ENCODE assay signal across 1 cellular context in the genomic region with DNA sequence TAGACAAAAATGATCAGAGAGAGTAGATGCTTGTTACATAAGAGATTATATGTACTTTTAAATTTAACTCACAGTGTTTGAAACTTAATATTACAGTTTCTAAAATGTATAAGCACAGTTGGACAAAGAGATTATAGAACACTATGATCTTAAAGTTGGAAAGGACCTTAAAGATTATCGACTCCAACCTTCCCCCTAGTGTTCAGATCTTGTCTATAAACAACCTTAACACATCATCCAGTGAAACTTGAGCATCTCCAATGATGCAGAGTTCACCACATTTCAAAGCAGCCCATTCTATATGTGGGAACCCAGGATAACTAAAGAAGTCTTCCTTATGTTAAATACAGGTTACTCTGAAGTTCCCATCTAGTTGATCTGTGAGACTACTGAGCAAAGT.
TF ChIP-seq lines count a peak whose summit lies in the region.

No MANE protein-coding gene starts in this region.

TF ChIP-seq in GM23338, 12 proteins besides CTCF, POLR2A, EP300 and RAD21 (continued from another document):
- TF ChIP-seq, protein P1, sequence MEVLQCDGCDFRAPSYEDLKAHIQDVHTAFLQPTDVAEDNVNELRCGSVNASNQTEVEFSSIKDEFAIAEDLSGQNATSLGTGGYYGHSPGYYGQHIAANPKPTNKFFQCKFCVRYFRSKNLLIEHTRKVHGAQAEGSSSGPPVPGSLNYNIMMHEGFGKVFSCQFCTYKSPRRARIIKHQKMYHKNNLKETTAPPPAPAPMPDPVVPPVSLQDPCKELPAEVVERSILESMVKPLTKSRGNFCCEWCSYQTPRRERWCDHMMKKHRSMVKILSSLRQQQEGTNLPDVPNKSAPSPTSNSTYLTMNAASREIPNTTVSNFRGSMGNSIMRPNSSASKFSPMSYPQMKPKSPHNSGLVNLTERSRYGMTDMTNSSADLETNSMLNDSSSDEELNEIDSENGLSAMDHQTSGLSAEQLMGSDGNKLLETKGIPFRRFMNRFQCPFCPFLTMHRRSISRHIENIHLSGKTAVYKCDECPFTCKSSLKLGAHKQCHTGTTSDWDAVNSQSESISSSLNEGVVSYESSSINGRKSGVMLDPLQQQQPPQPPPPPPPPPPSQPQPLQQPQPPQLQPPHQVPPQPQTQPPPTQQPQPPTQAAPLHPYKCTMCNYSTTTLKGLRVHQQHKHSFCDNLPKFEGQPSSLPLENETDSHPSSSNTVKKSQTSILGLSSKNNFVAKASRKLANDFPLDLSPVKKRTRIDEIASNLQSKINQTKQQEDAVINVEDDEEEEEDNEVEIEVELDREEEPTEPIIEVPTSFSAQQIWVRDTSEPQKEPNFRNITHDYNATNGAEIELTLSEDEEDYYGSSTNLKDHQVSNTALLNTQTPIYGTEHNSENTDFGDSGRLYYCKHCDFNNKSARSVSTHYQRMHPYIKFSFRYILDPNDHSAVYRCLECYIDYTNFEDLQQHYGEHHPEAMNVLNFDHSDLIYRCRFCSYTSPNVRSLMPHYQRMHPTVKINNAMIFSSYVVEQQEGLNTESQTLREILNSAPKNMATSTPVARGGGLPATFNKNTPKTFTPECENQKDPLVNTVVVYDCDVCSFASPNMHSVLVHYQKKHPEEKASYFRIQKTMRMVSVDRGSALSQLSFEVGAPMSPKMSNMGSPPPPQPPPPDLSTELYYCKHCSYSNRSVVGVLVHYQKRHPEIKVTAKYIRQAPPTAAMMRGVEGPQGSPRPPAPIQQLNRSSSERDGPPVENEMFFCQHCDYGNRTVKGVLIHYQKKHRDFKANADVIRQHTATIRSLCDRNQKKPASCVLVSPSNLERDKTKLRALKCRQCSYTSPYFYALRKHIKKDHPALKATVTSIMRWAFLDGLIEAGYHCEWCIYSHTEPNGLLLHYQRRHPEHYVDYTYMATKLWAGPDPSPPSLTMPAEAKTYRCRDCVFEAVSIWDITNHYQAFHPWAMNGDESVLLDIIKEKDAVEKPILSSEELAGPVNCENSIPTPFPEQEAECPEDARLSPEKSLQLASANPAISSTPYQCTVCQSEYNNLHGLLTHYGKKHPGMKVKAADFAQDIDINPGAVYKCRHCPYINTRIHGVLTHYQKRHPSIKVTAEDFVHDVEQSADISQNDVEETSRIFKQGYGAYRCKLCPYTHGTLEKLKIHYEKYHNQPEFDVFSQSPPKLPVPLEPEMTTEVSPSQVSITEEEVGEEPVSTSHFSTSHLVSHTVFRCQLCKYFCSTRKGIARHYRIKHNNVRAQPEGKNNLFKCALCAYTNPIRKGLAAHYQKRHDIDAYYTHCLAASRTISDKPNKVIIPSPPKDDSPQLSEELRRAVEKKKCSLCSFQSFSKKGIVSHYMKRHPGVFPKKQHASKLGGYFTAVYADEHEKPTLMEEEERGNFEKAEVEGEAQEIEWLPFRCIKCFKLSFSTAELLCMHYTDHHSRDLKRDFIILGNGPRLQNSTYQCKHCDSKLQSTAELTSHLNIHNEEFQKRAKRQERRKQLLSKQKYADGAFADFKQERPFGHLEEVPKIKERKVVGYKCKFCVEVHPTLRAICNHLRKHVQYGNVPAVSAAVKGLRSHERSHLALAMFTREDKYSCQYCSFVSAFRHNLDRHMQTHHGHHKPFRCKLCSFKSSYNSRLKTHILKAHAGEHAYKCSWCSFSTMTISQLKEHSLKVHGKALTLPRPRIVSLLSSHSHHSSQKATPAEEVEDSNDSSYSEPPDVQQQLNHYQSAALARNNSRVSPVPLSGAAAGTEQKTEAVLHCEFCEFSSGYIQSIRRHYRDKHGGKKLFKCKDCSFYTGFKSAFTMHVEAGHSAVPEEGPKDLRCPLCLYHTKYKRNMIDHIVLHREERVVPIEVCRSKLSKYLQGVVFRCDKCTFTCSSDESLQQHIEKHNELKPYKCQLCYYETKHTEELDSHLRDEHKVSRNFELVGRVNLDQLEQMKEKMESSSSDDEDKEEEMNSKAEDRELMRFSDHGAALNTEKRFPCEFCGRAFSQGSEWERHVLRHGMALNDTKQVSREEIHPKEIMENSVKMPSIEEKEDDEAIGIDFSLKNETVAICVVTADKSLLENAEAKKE (CRISPR knock-in tag; IDR thresholded peaks at IDR 0.05): no peak
- TF ChIP-seq EZH2phosphoT487 (IDR thresholded peaks at IDR 0.05; ENCODE audit: unreplicated experiment) (no peak), CREB1 (CRISPR knock-in tag; IDR thresholded peaks at IDR 0.05; ENCODE audit: low read depth) (no peak), NANOG (IDR thresholded peaks at IDR 0.05; ENCODE audit: borderline replicate concordance) (no peak), JUNB (IDR thresholded peaks at IDR 0.05; ENCODE audit: unreplicated experiment) (no peak), ZNF331 (CRISPR knock-in tag; IDR thresholded peaks at IDR 0.05; ENCODE audit: low read depth) (no peak), EZH2 (IDR thresholded peaks at IDR 0.05; ENCODE audit: low read depth, unreplicated experiment) (no peak), ZNF114 (CRISPR knock-in tag; IDR thresholded peaks at IDR 0.05) (no peak), POLR2AphosphoS5 (IDR thresholded peaks at IDR 0.05; ENCODE audit: low read depth) (no peak)
- TF ChIP-seq, protein P2, sequence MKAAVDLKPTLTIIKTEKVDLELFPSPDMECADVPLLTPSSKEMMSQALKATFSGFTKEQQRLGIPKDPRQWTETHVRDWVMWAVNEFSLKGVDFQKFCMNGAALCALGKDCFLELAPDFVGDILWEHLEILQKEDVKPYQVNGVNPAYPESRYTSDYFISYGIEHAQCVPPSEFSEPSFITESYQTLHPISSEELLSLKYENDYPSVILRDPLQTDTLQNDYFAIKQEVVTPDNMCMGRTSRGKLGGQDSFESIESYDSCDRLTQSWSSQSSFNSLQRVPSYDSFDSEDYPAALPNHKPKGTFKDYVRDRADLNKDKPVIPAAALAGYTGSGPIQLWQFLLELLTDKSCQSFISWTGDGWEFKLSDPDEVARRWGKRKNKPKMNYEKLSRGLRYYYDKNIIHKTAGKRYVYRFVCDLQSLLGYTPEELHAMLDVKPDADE (IDR thresholded peaks at IDR 0.05): no peak
TF ChIP-seq in GM23338: peak in this region for 0.
